18 cellular contexts compared by ENCODE assay signal in the genomic region with DNA sequence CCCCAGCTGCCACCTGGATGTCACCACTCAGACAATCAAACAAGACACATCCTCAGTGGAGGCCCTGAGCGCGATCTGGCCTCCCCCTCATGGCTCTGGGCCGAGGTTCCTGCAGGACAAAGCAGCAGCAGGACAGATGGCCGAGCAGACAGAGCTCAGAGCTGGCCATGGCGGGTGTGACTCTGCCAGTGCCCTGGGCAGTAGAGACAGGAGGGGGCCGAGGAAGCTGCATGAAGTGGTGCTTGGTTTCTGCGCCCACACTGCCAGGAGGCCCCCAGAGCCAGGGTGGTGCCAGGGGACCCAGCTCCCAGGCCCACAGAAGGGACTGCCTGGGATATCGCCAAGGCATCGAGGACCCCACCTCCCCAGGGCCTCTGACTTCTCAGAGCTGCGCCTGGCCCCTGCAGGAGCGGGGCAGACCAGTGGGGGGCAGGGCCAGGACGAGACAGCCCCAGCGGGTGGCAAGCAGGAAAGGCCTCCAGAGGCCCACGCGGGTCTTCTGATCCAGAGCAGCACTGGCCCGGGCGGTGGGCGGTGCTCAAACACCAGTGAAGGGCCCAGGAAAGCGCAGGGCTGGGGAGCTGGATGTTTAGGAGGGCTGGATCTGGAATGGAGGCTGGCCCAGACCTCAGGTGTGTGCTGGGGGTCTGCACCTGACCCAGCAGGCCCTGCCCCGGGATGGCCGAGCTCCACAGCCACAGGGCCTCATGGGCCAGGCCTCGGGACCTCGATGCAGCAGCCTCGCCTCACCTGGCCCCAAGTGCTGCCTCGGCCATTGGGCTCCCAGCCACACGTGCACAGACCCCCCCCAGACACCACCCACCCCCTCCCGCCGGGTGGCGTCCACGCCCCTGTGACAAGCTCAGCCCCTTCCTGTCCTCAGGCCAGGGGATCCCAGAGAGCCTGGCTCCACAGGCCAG.
A peak's percentile ranks its signal among the peaks of the same experiment; 100 is the strongest.
DNase-seq lines count a peak whose midpoint lies in the region; ATAC-seq and TF ChIP-seq lines count a peak whose summit lies in the region.
"Had no signal": no experiment of that assay in that cellular context is flagged by ENCODE, and none has a peak within 500 bp of the region (broad histone marks: within the 10 kb centered on the region; RNA-seq: fewer than 3 reads in every experiment).

No MANE protein-coding gene starts in this region.

- peak; percentile 42 for DNase-seq in CD14-positive monocyte (ENCODE audit: low spot score)
- DNase-seq in HT1080 (ENCODE audit: low read depth): peak; percentile 5
- peak; percentile 46 for DNase-seq in glutamatergic neuron
- peak; percentile 87 for DNase-seq in osteocyte (ENCODE audit: extremely low spot score, unreplicated experiment)
- no peak for DNase-seq in activated CD4-positive, CD25-positive, alpha-beta regulatory T cell treated with anti-CD3 and anti-CD28 coated beads, Interleukin-2, amount 50 U/mL, for 72 hours
- DNase-seq in tibial nerve (ENCODE audit: low spot score in 2 of 2): no peak
- DNase-seq: activated CD4-positive, alpha-beta memory T cell treated with anti-CD3 and anti-CD28 coated beads for 36 hours; DMS79; NCI-H1105 treated with DMSO at 0.1 percent for 48 hours; NCI-H446 treated with DMSO at 0.1 percent for 48 hours; OCI-M1 had no signal

- H3K4me3 ChIP-seq in tibial nerve: no peak overlapping the region
- H3K4me3 ChIP-seq: cardiac muscle cell, ovary, uterus had no signal

- H3K27me3 ChIP-seq in tibial nerve: peaks cover 2 to 15% of the 10 kb centered on the region in 2 donors
- H3K27me3 ChIP-seq: ovary, uterus had no signal

- H3K36me3 ChIP-seq in tibial nerve: no peaks in the 10 kb centered on the region
- H3K36me3 ChIP-seq: cardiac muscle cell, ovary, uterus had no signal

- H3K27ac Mint-ChIP-seq in CD14-positive monocyte: no peak overlapping the region
- no peak overlapping the region for H3K27ac Mint-ChIP-seq in glutamatergic neuron (ENCODE audit: unreplicated experiment)
- H3K27ac Mint-ChIP-seq in osteocyte (ENCODE audit: unreplicated experiment): no peak overlapping the region
- no peak overlapping the region for H3K27ac Mint-ChIP-seq in activated T-helper 17 cell treated with anti-CD3 and anti-CD28 coated beads, Interleukin-2, amount 50 U/mL, for 72 hours
- H3K27ac Mint-ChIP-seq: activated CD4-positive, alpha-beta memory T cell treated with anti-CD3 and anti-CD28 coated beads for 36 hours; B cell; T-helper 17 cell had no signal

- H3K4me1 Mint-ChIP-seq in CD14-positive monocyte: no peaks in the 10 kb centered on the region
- peaks cover 10% of the 10 kb centered on the region for H3K4me1 Mint-ChIP-seq in glutamatergic neuron (ENCODE audit: low read depth, unreplicated experiment)
- peaks cover 2% of the 10 kb centered on the region for H3K4me1 Mint-ChIP-seq in osteocyte (ENCODE audit: unreplicated experiment)
- H3K4me1 Mint-ChIP-seq in activated T-helper 17 cell treated with anti-CD3 and anti-CD28 coated beads, Interleukin-2, amount 50 U/mL, for 72 hours: no peaks in the 10 kb centered on the region
- H3K4me1 Mint-ChIP-seq: B cell, T-helper 17 cell had no signal

- H3K9me3 Mint-ChIP-seq in CD14-positive monocyte (peaks cover 0 to 6% (median 3%) of the 10 kb centered on the region in 7 donors), glutamatergic neuron (ENCODE audit: unreplicated experiment) (peaks cover 3% of the 10 kb centered on the region), osteocyte (ENCODE audit: unreplicated experiment) (no peaks in the 10 kb centered on the region)
- no peaks in the 10 kb centered on the region for H3K9me3 Mint-ChIP-seq in activated T-helper 17 cell treated with anti-CD3 and anti-CD28 coated beads, Interleukin-2, amount 50 U/mL, for 72 hours
- H3K9me3 Mint-ChIP-seq: activated CD4-positive, alpha-beta memory T cell treated with anti-CD3 and anti-CD28 coated beads for 36 hours had no signal

- no peak overlapping the region for H3K27ac ChIP-seq in tibial nerve
- H3K27ac ChIP-seq: cardiac muscle cell, ovary, uterus had no signal

- intact Hi-C loops in CD14-positive monocyte (cut with micrococcal nuclease): no loop called here

- H3K4me3 Mint-ChIP-seq in CD14-positive monocyte: peak overlapping the region in 1 of 2 donors; percentile 79
- H3K4me3 Mint-ChIP-seq in glutamatergic neuron (ENCODE audit: unreplicated experiment): no peak overlapping the region
- no peak overlapping the region for H3K4me3 Mint-ChIP-seq in osteocyte (ENCODE audit: unreplicated experiment)
- no peak overlapping the region for H3K4me3 Mint-ChIP-seq in activated T-helper 17 cell treated with anti-CD3 and anti-CD28 coated beads, Interleukin-2, amount 50 U/mL, for 72 hours
- H3K4me3 Mint-ChIP-seq: activated CD4-positive, alpha-beta memory T cell treated with anti-CD3 and anti-CD28 coated beads for 36 hours; B cell; T-helper 17 cell had no signal

- no peaks in the 10 kb centered on the region for H3K9me3 ChIP-seq in tibial nerve
- H3K9me3 ChIP-seq: ovary, uterus had no signal

- TF ChIP-seq POLR2A in tibial nerve (IDR thresholded peaks at IDR 0.05): no peak

- 82 to 83% methylated on average over 26 to 30 of the region's 30 CpGs for WGBS in tibial nerve, 2 donors

- peaks cover 7 to 28% (median 17%) of the 10 kb centered on the region in 3 donors for H3K27me3 Mint-ChIP-seq in CD14-positive monocyte (ENCODE audit: low read depth in 3 of 3)
- H3K27me3 Mint-ChIP-seq in glutamatergic neuron (ENCODE audit: unreplicated experiment): peaks cover 3% of the 10 kb centered on the region
- H3K27me3 Mint-ChIP-seq in osteocyte (ENCODE audit: unreplicated experiment): peaks cover 37% of the 10 kb centered on the region
- peaks cover 24% of the 10 kb centered on the region for H3K27me3 Mint-ChIP-seq in activated T-helper 17 cell treated with anti-CD3 and anti-CD28 coated beads, Interleukin-2, amount 50 U/mL, for 72 hours

- no peaks in the 10 kb centered on the region for H3K36me3 Mint-ChIP-seq in CD14-positive monocyte
- no peaks in the 10 kb centered on the region for H3K36me3 Mint-ChIP-seq in glutamatergic neuron (ENCODE audit: unreplicated experiment)
- no peaks in the 10 kb centered on the region for H3K36me3 Mint-ChIP-seq in osteocyte (ENCODE audit: unreplicated experiment)
- H3K36me3 Mint-ChIP-seq in activated T-helper 17 cell treated with anti-CD3 and anti-CD28 coated beads, Interleukin-2, amount 50 U/mL, for 72 hours (ENCODE audit: low read depth): no peaks in the 10 kb centered on the region
- H3K36me3 Mint-ChIP-seq: activated CD4-positive, alpha-beta memory T cell treated with anti-CD3 and anti-CD28 coated beads for 36 hours had no signal

- TF ChIP-seq CTCF in CD14-positive monocyte (IDR thresholded peaks at IDR 0.05) (no peak), glutamatergic neuron (IDR thresholded peaks at IDR 0.05; ENCODE audit: partially characterized antibody, unreplicated experiment) (no peak), osteocyte (IDR thresholded peaks at IDR 0.05) (no peak), tibial nerve (IDR thresholded peaks at IDR 0.05) (no peak)

- peaks cover 0 to 5% (median 0%) of the 10 kb centered on the region in 4 donors for H3K4me1 ChIP-seq in tibial nerve
- H3K4me1 ChIP-seq: uterus had no signal

- ATAC-seq in activated T-helper 17 cell treated with anti-CD3 and anti-CD28 coated beads, Interleukin-2, amount 50 U/mL, for 72 hours (replicated peaks): no peak
- no peak for ATAC-seq in HG02852 (IDR thresholded peaks at IDR 0.05; ENCODE audit: unreplicated experiment)
- ATAC-seq: T-helper 17 cell had no signal

- no peak for TF ChIP-seq EP300 in tibial nerve (IDR thresholded peaks at IDR 0.05)

Comparison
In these comparisons a context has a peak if more than half of its experiments do, and no peak if none do; other contexts are left out.
1. DNase-seq: peak in CD14-positive monocyte (single experiment), HT1080 (single experiment), glutamatergic neuron (single experiment) and osteocyte (single experiment); none in activated CD4-positive, CD25-positive, alpha-beta regulatory T cell treated with anti-CD3 and anti-CD28 coated beads, Interleukin-2, amount 50 U/mL, for 72 hours (single experiment) and tibial nerve (0 of 2).